ENCODE assay signal across 30 cellular contexts in genomic region chr6:91744576-91744975, GRCh38.
"Had no signal": no experiment of that assay in that cellular context is flagged by ENCODE, and none has a peak within 500 bp of the region (broad histone marks: within the 10 kb centered on the region; RNA-seq: fewer than 3 reads in every experiment).

No MANE protein-coding gene starts in this region.

- H3K27me3 ChIP-seq: adrenal gland, body of pancreas, esophagus squamous epithelium, gastroesophageal sphincter had no signal

- H3K9me3 ChIP-seq: adrenal gland, body of pancreas, esophagus squamous epithelium, gastroesophageal sphincter had no signal

- H3K4me3 ChIP-seq: adrenal gland, body of pancreas, esophagus squamous epithelium, gastroesophageal sphincter had no signal

- ATAC-seq: activated CD4-positive, alpha-beta T cell treated with anti-CD3 and anti-CD28 coated beads for 36 hours; activated CD8-positive, alpha-beta memory T cell treated with anti-CD3 and anti-CD28 coated beads, Interleukin-2, amount 10 ng/mL, durations not matched to agents 7 days and 5 days; activated CD8-positive, alpha-beta T cell treated with anti-CD3 and anti-CD28 coated beads, Interleukin-2, amount 10 ng/mL, durations not matched to agents 7 days and 5 days; activated naive CD8-positive, alpha-beta T cell treated with anti-CD3 and anti-CD28 coated beads, Interleukin-2, amount 50 U/mL, for 24 hours; body of pancreas; effector memory CD8-positive, alpha-beta T cell; gastroesophageal sphincter; T-helper 17 cell had no signal

- H3K4me1 ChIP-seq: adrenal gland, body of pancreas, esophagus squamous epithelium, gastroesophageal sphincter had no signal

- H3K27ac ChIP-seq: adrenal gland, body of pancreas, epithelial cell of prostate, esophagus squamous epithelium, gastroesophageal sphincter had no signal

- DNase-seq: activated CD4-positive, alpha-beta memory T cell treated with anti-CD3 and anti-CD28 coated beads for 36 hours; activated CD4-positive, alpha-beta T cell treated with anti-CD3 and anti-CD28 coated beads for 36 hours; activated CD4-positive, alpha-beta T cell treated with anti-CD3 and anti-CD28 coated beads, Interleukin-2, amount 10 ng/mL, durations not matched to agents 24 days and 14 days; activated CD4-positive, CD25-positive, alpha-beta regulatory T cell; activated CD4-positive, CD25-positive, alpha-beta regulatory T cell treated with anti-CD3 and anti-CD28 coated beads, Interleukin-2, amount 50 U/mL, for 72 hours; activated CD8-positive, alpha-beta memory T cell treated with anti-CD3 and anti-CD28 coated beads, Interleukin-2, amount 10 ng/mL, durations not matched to agents 7 days and 5 days; activated CD8-positive, alpha-beta memory T cell treated with anti-CD3 and anti-CD28 coated beads, Interleukin-2, amount 50 U/mL, for 4 hours; activated CD8-positive, alpha-beta T cell treated with anti-CD3 and anti-CD28 coated beads, Interleukin-2, amount 10 ng/mL, durations not matched to agents 7 days and 5 days; activated effector memory CD4-positive, alpha-beta T cell treated with anti-CD3 and anti-CD28 coated beads, Interleukin-2, amount 50 U/mL, for 16 hours; activated naive CD4-positive, alpha-beta T cell treated with anti-CD3 and anti-CD28 coated beads for 36 hours; activated naive CD8-positive, alpha-beta T cell treated with anti-CD3 and anti-CD28 coated beads for 36 hours; activated naive CD8-positive, alpha-beta T cell treated with anti-CD3 and anti-CD28 coated beads, Interleukin-2, amount 50 U/mL, for 24 hours; activated T-cell treated with anti-CD3 and anti-CD28 coated beads, Interleukin-2, amount 50 U/mL, for 1 hour; activated T-cell treated with anti-CD3 and anti-CD28 coated beads, Interleukin-2, amount 50 U/mL, for 48 hours; adrenal gland; amygdala; aorta; body of pancreas; caudate nucleus; cortex of kidney; dermis blood vessel endothelial cell; effector CD4-positive, alpha-beta T cell; effector memory CD8-positive, alpha-beta T cell; esophagus squamous epithelium; foreskin melanocyte; T-helper 1 cell; T-helper 17 cell; T1000 had no signal

- H3K36me3 ChIP-seq: adrenal gland, esophagus squamous epithelium, gastroesophageal sphincter had no signal
